Comparison of ENCODE assay signal across 11 cellular contexts in the genomic region with DNA sequence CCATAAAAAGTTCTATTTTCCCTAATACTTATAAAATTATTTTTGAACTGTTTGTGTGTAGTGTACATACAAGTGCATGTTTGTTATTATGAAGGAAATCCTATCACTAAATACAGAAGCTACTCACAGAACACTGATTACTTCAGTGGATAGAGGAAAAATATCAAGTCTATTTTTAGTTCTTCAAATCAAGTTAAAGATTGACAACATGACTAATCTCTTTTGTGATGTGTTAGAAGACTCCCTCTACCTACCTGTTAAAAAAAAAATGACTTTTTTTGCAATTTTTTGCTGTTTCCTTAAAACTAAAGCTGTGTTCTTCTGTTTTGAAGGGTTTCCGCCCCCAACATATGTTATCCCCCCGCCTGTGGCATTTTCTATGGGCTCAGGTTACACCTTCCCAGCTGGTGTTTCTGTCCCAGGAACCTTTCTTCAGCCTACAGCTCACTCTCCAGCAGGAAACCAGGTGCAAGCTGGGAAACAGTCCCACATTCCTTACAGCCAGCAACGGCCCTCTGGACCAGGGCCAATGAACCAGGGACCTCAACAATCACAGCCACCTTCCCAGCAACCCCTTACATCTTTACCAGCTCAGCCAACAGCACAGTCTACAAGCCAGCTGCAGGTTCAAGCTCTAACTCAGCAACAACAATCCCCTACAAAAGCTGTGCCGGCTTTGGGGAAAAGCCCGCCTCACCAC. TPM values are rescaled to one million over a fixed set of nuclear protein-coding genes. Genes with fewer than 3 reads are reported as not detected.
DNase-seq lines count a peak whose midpoint lies in the region; ATAC-seq and TF ChIP-seq lines count a peak whose summit lies in the region.
"Had no signal": no experiment of that assay in that cellular context is flagged by ENCODE, and none has a peak within 500 bp of the region (broad histone marks: within the 10 kb centered on the region; RNA-seq: fewer than 3 reads in every experiment).

No MANE protein-coding gene starts in this region.

- no peak overlapping the region for H3K27ac ChIP-seq in CD8-positive, alpha-beta memory T cell (ENCODE audit: low read depth, low read length)
- no peak overlapping the region for H3K27ac ChIP-seq in naive thymus-derived CD4-positive, alpha-beta T cell (ENCODE audit: low read depth, low read length)
- H3K27ac ChIP-seq in uterus = no peak overlapping the region
- H3K27ac ChIP-seq: BLaER1 had no signal

- no peak overlapping the region for H3K4me3 ChIP-seq in CD8-positive, alpha-beta memory T cell (ENCODE audit: low read length)
- no peak overlapping the region for H3K4me3 ChIP-seq in naive thymus-derived CD4-positive, alpha-beta T cell (ENCODE audit: low read length)
- no peak overlapping the region for H3K4me3 ChIP-seq in uterus
- H3K4me3 ChIP-seq: BLaER1 had no signal

- no peak for ATAC-seq in activated B cell treated with CpG ODN at 0.5 μM for 24 hours (ENCODE audit: low read depth)
- ATAC-seq in naive thymus-derived CD4-positive, alpha-beta T cell = no peak
- ATAC-seq: sciatic nerve had no signal

- H3K4me1 ChIP-seq in CD8-positive, alpha-beta memory T cell (ENCODE audit: insufficient read depth, low read length) = no peaks in the 10 kb centered on the region
- H3K4me1 ChIP-seq in naive thymus-derived CD4-positive, alpha-beta T cell (ENCODE audit: control insufficient read depth in 2 of 2, insufficient read depth in 2 of 2, low read length in 2 of 2) = no peaks in the 10 kb centered on the region
- no peaks in the 10 kb centered on the region for H3K4me1 ChIP-seq in uterus

- H3K4me3 Mint-ChIP-seq in CD8-positive, alpha-beta memory T cell = no peak overlapping the region
- no peak overlapping the region for H3K4me3 Mint-ChIP-seq in activated B cell treated with CpG ODN at 0.5 μM for 24 hours
- no peak overlapping the region for H3K4me3 Mint-ChIP-seq in naive thymus-derived CD4-positive, alpha-beta T cell

- CTCF ChIA-PET in CD8-positive, alpha-beta memory T cell (lab: Charles Lee) = interaction anchor here (0.7 to 1.1 kb wide), 2 partner anchors 19 to 76 kb away, joined by 3 to 5 read pairs; no protein-coding TSS in a partner anchor
- CTCF ChIA-PET in activated B cell treated with CpG ODN at 0.5 μM for 24 hours (lab: Charles Lee) = interaction anchor here (0.7 to 1.4 kb wide), 5 partner anchors 18 to 76 kb away, joined by 3 to 6 read pairs (median 3); no protein-coding TSS in a partner anchor
- CTCF ChIA-PET in naive thymus-derived CD4-positive, alpha-beta T cell (lab: Charles Lee) = interaction anchor here (1.6 kb wide), 1 partner anchor 75 kb away, joined by 16 read pairs; no protein-coding TSS in a partner anchor

- DNase-seq in CD8-positive, alpha-beta memory T cell = no peak
- peak; percentile 59 for DNase-seq in HK-2 (ENCODE audit: unreplicated experiment)
- no peak for DNase-seq in activated B cell treated with CpG ODN at 0.5 μM for 24 hours
- DNase-seq in left kidney (ENCODE audit: low read depth, low spot score) = peak; percentile 64
- DNase-seq in mesenteric fat pad (ENCODE audit: low spot score) = no peak
- no peak for DNase-seq in NK-92 treated with Interleukin-12 subunit alpha and Interleukin-12 subunit beta, amount 100 ng/mL, for 24 hours (lab: John Stamatoyannopoulos, UW)
- no peak for DNase-seq in naive thymus-derived CD4-positive, alpha-beta T cell
- no peak for DNase-seq in uterus
- DNase-seq: GDM1 had no signal

- TF ChIP-seq CTCF in activated B cell treated with CpG ODN at 0.5 μM for 24 hours (IDR thresholded peaks at IDR 0.05) (no peak), uterus (IDR thresholded peaks at IDR 0.05) (no peak)

- intact Hi-C loops in activated B cell treated with CpG ODN at 0.5 μM for 24 hours (cut with micrococcal nuclease) = loop anchor here (10.0 kb wide), 1 partner anchor 580 kb away; no protein-coding TSS in a partner anchor
- intact Hi-C loops in naive thymus-derived CD4-positive, alpha-beta T cell (cut with micrococcal nuclease) = loop anchor here (5.0 to 10.0 kb wide), 3 partner anchors 37 to 670 kb away; no protein-coding TSS in a partner anchor
- intact Hi-C loops in uterus (cut with DNase I; ENCODE audit: low total_unique reads) = no loop called here

- H3K9me3 ChIP-seq in CD8-positive, alpha-beta memory T cell (ENCODE audit: low read length) = no peaks in the 10 kb centered on the region
- H3K9me3 ChIP-seq in naive thymus-derived CD4-positive, alpha-beta T cell (ENCODE audit: control insufficient read depth in 2 of 3, low read length in 3 of 3) = no peaks in the 10 kb centered on the region
- no peaks in the 10 kb centered on the region for H3K9me3 ChIP-seq in uterus
- H3K9me3 ChIP-seq: BLaER1 had no signal

- peaks cover 7 to 88% (median 28%) of the 10 kb centered on the region in 3 donors for H3K36me3 Mint-ChIP-seq in CD8-positive, alpha-beta memory T cell
- H3K36me3 Mint-ChIP-seq in activated B cell treated with CpG ODN at 0.5 μM for 24 hours (ENCODE audit: low read depth) = peaks cover 85% of the 10 kb centered on the region
- H3K36me3 Mint-ChIP-seq in naive thymus-derived CD4-positive, alpha-beta T cell = peaks cover 25 to 59% (median 28%) of the 10 kb centered on the region in 5 donors

- peaks cover 52% of the 10 kb centered on the region for H3K36me3 ChIP-seq in CD8-positive, alpha-beta memory T cell (ENCODE audit: insufficient read depth, low read length)
- peaks cover 43 to 74% (median 47%) of the 10 kb centered on the region in 3 experiments for H3K36me3 ChIP-seq in naive thymus-derived CD4-positive, alpha-beta T cell (ENCODE audit: control insufficient read depth in 2 of 3, insufficient read depth in 3 of 3, low read length in 3 of 3)
- H3K36me3 ChIP-seq in uterus = no peaks in the 10 kb centered on the region

- POLR2A ChIA-PET in CD8-positive, alpha-beta memory T cell (lab: Charles Lee) = interaction anchor here (0.7 kb wide), 1 partner anchor 704 kb away, joined by 4 read pairs; no protein-coding TSS in a partner anchor
- POLR2A ChIA-PET in activated B cell treated with CpG ODN at 0.5 μM for 24 hours (lab: Charles Lee) = interaction anchor here (0.9 kb wide), 1 partner anchor 73 kb away, joined by 4 read pairs; a partner anchor contains a TSS
- POLR2A ChIA-PET in naive thymus-derived CD4-positive, alpha-beta T cell (lab: Charles Lee) = interaction anchor here (0.8 kb wide), 1 partner anchor 13 kb away, joined by 3 read pairs; no protein-coding TSS in a partner anchor

- TF ChIP-seq POLR2A in uterus (IDR thresholded peaks at IDR 0.05) = no peak

- H3K27ac Mint-ChIP-seq in CD8-positive, alpha-beta memory T cell = peak overlapping the region in 5 of 8 donors; percentile 13 to 77 (median 47)
- H3K27ac Mint-ChIP-seq in activated B cell treated with CpG ODN at 0.5 μM for 24 hours = peak overlapping the region; percentile 65
- H3K27ac Mint-ChIP-seq in naive thymus-derived CD4-positive, alpha-beta T cell = peak overlapping the region in 4 of 9 donors; percentile 25 to 72 (median 52)

- peaks cover 0 to 5% (median 0%) of the 10 kb centered on the region in 3 donors for H3K4me1 Mint-ChIP-seq in CD8-positive, alpha-beta memory T cell
- peaks cover 30% of the 10 kb centered on the region for H3K4me1 Mint-ChIP-seq in activated B cell treated with CpG ODN at 0.5 μM for 24 hours
- H3K4me1 Mint-ChIP-seq in naive thymus-derived CD4-positive, alpha-beta T cell = peaks cover 4 to 12% (median 9%) of the 10 kb centered on the region in 7 donors

- no peaks in the 10 kb centered on the region for H3K27me3 Mint-ChIP-seq in CD8-positive, alpha-beta memory T cell
- no peaks in the 10 kb centered on the region for H3K27me3 Mint-ChIP-seq in activated B cell treated with CpG ODN at 0.5 μM for 24 hours
- no peaks in the 10 kb centered on the region for H3K27me3 Mint-ChIP-seq in naive thymus-derived CD4-positive, alpha-beta T cell

- no peaks in the 10 kb centered on the region for H3K27me3 ChIP-seq in CD8-positive, alpha-beta memory T cell (ENCODE audit: insufficient read depth, low read length, poor library complexity, severe bottlenecking)
- H3K27me3 ChIP-seq in naive thymus-derived CD4-positive, alpha-beta T cell (ENCODE audit: control insufficient read depth in 2 of 2, insufficient read depth in 2 of 2, low read length in 2 of 2) = no peaks in the 10 kb centered on the region
- H3K27me3 ChIP-seq in uterus = no peaks in the 10 kb centered on the region
- H3K27me3 ChIP-seq: BLaER1 had no signal

- H3K9me3 Mint-ChIP-seq in CD8-positive, alpha-beta memory T cell = no peaks in the 10 kb centered on the region
- H3K9me3 Mint-ChIP-seq in activated B cell treated with CpG ODN at 0.5 μM for 24 hours = no peaks in the 10 kb centered on the region
- no peaks in the 10 kb centered on the region for H3K9me3 Mint-ChIP-seq in naive thymus-derived CD4-positive, alpha-beta T cell

RNA-seq across cellular contexts. Expression of a gene that starts 45.5 kb away (rescaled TPM):
- total RNA-seq in CD8-positive, alpha-beta memory T cell = 1 to 10 TPM; 3.6 to 4.6 TPM
- 0.30 TPM for polyA plus RNA-seq in CD8-positive, alpha-beta memory T cell
- 101 TPM in 2 replicates for total RNA-seq in activated B cell treated with CpG ODN at 0.5 μM for 24 hours
- 40.8 TPM for total RNA-seq in mesenteric fat pad
- 100 to 1,000 TPM in 1 of 5 experiments, 10 to 100 TPM in 2, 1 to 10 TPM in 2; 2.2 to 145 (median 15.2) TPM for total RNA-seq in naive thymus-derived CD4-positive, alpha-beta T cell
- polyA plus RNA-seq in naive thymus-derived CD4-positive, alpha-beta T cell = 1 to 10 TPM in 1 of 2 donors, under 1 TPM in 1; 0.43 to 3.8 TPM
- 1 to 10 TPM in 3 of 4 donors, under 1 TPM in 1; 0.51 to 9.7 (median 3.0) TPM for total RNA-seq in uterus

Comparison
In these comparisons a context has a peak if more than half of its experiments do, and no peak if none do; other contexts are left out.
1. DNase-seq: peak in HK-2 (single experiment) and left kidney (single experiment); none in CD8-positive, alpha-beta memory T cell (0 of 5), activated B cell treated with CpG ODN at 0.5 μM for 24 hours (single experiment), mesenteric fat pad (single experiment), NK-92 treated with Interleukin-12 subunit alpha and Interleukin-12 subunit beta, amount 100 ng/mL, for 24 hours (single experiment), naive thymus-derived CD4-positive, alpha-beta T cell (0 of 9) and uterus (0 of 2).